8 cellular contexts compared by ENCODE assay signal in genomic region chr10:59907537-59907917, GRCh38. TPM values are rescaled to one million over a fixed set of nuclear protein-coding genes. Genes with fewer than 3 reads are reported as not detected.
DNase-seq lines count a peak whose midpoint lies in the region; ATAC-seq and TF ChIP-seq lines count a peak whose summit lies in the region.

No MANE protein-coding gene starts in this region.

- no peaks in the 10 kb centered on the region for H3K36me3 Mint-ChIP-seq in naive B cell

- H3K27me3 Mint-ChIP-seq in naive B cell: no peaks in the 10 kb centered on the region

- peak overlapping the region; percentile 90 to 98 (median 95) for H3K27ac Mint-ChIP-seq in naive B cell

- H3K4me1 Mint-ChIP-seq in naive B cell: peaks cover 47 to 54% (median 53%) of the 10 kb centered on the region in 3 donors

- in situ Hi-C loops in GM13977 (cut with MboI; ENCODE audit: low pct_unique_long_range_greater_than_20kb, low sequenced_read_pairs, unreplicated experiment): loop anchor here (25.0 kb wide), 1 partner anchor 270 kb away; no protein-coding TSS in a partner anchor

- ATAC-seq in naive B cell (ENCODE audit: low read depth in 2 of 2): no peak
- ATAC-seq in HG03280 (IDR thresholded peaks at IDR 0.05; ENCODE audit: unreplicated experiment): no peak
- no peak for ATAC-seq in GM18498 (IDR thresholded peaks at IDR 0.05; ENCODE audit: unreplicated experiment)

- H3K4me3 Mint-ChIP-seq in naive B cell: peak overlapping the region; percentile 87 to 99 (median 98)

- DNase-seq in AG10803 (ENCODE audit: low read depth): no peak
- DNase-seq in Jurkat, Clone E6-1 (ENCODE audit: low read depth, low spot score): no peak
- DNase-seq in cerebellar cortex (ENCODE audit: low spot score): peak; percentile 20
- DNase-seq in naive B cell: no peak
- no peak for DNase-seq in GM13977 (ENCODE audit: low spot score)
- DNase-seq in epidermal melanocyte (ENCODE audit: insufficient read length, low spot score): no peak

- TF ChIP-seq CTCF in AG10803 (conservative IDR thresholded peaks at IDR 0.05; ENCODE audit: low read length): no peak
- no peak for TF ChIP-seq CTCF in GM13977 (IDR thresholded peaks at IDR 0.05; ENCODE audit: extremely low read depth, insufficient read depth, missing control alignments)

- peaks cover 0 to under 1% (median 0%) of the 10 kb centered on the region in 7 donors for H3K9me3 Mint-ChIP-seq in naive B cell

- peak overlapping the region; percentile 94 for H3K4me3 ChIP-seq in AG10803 (ENCODE audit: low read length)
- peak overlapping the region; percentile 93 for H3K4me3 ChIP-seq in Jurkat, Clone E6-1 (ENCODE audit: low read length)

RNA-seq across cellular contexts. Expression of gene CCDC6, which starts 1.2 kb away (rescaled TPM):
- 13.8 TPM for polyA plus RNA-seq in Jurkat, Clone E6-1 (2012; ENCODE audit: insufficient read depth, insufficient read length)
- 10 to 100 TPM in 4 of 6 donors, 1 to 10 TPM in 2; 7.8 to 20.9 (median 11.7) TPM for polyA plus RNA-seq in naive B cell (ENCODE audit: low read depth in 6 of 6)
